In the genomic region with DNA sequence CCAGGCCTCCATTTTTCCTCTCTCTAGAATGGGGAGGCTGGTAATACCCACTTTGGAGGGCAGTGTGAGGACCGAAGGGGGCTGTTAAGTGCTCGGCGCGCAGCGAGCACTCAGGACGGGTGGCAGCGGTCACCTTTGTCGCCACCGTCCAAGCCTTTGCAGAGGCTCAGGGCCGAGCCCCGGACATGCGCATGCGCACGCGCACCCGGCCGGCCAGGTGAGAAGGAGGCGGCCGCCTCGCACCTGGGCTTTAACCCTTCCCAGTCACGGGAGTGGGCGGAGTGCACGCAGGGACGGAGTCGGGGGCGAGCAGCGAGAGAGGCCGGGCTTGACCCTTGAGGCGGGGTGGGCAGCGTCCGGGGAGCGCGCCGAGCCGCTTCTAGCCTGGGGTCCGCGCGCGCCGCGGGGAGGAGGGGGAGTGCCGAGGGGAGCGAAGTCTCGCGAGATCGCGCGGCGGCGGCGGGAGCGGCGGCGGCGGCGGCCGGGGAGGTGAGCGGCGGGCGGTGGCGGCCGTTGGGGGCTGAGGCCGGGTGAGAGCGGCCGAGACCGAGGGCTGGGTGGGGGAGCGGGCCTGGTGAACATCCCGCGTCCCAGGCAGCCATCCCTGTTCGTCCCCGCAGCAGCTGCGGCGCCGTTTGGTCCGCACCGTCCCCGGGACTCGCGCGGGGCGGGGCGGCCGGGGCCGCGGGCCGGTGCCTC, we compare ENCODE assay signal across 1 cellular context.
A peak's percentile ranks its signal among the peaks of the same experiment; 100 is the strongest.
TF ChIP-seq lines count a peak whose summit lies in the region.

A gene with protein sequence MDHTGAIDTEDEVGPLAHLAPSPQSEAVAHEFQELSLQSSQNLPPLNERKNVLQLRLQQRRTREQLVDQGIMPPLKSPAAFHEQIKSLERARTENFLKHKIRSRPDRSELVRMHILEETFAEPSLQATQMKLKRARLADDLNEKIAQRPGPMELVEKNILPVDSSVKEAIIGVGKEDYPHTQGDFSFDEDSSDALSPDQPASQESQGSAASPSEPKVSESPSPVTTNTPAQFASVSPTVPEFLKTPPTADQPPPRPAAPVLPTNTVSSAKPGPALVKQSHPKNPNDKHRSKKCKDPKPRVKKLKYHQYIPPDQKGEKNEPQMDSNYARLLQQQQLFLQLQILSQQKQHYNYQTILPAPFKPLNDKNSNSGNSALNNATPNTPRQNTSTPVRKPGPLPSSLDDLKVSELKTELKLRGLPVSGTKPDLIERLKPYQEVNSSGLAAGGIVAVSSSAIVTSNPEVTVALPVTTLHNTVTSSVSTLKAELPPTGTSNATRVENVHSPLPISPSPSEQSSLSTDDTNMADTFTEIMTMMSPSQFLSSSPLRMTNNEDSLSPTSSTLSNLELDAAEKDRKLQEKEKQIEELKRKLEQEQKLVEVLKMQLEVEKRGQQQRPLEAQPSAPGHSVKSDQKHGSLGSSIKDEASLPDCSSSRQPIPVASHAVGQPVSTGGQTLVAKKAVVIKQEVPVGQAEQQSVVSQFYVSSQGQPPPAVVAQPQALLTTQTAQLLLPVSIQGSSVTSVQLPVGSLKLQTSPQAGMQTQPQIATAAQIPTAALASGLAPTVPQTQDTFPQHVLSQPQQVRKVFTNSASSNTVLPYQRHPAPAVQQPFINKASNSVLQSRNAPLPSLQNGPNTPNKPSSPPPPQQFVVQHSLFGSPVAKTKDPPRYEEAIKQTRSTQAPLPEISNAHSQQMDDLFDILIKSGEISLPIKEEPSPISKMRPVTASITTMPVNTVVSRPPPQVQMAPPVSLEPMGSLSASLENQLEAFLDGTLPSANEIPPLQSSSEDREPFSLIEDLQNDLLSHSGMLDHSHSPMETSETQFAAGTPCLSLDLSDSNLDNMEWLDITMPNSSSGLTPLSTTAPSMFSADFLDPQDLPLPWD (plus strand): TSS at position 443 of the 699 bp plus-strand sequence. CDS start 69,288 bp downstream, outside the sequence.

TF ChIP-seq in HepG2, 621 proteins besides CTCF, POLR2A, EP300 and RAD21 (continues in another document):
- peak; percentile 94 for TF ChIP-seq ZNF660 (CRISPR knock-in tag; IDR thresholded peaks at IDR 0.05; ENCODE audit: borderline replicate concordance, low read depth)
- TF ChIP-seq MIER2 (CRISPR knock-in tag; IDR thresholded peaks at IDR 0.05): peak; percentile 73; the same call in 1 of the 2 replicates
- TF ChIP-seq AGO2 (optimal IDR thresholded peaks at IDR 0.05; ENCODE audit: low read depth, low read length): peak; percentile 72
- peak; percentile 95; the same call in 1 of the 2 replicates for TF ChIP-seq ZNF772 (CRISPR knock-in tag; IDR thresholded peaks at IDR 0.05)
- TF ChIP-seq NCOA2 (CRISPR knock-in tag; IDR thresholded peaks at IDR 0.05): no peak; the same call in 1 of the 2 replicates
- peak; percentile 94 for TF ChIP-seq KLF15 (CRISPR knock-in tag; IDR thresholded peaks at IDR 0.05; ENCODE audit: borderline replicate concordance)
- TF ChIP-seq TGIF2 (CRISPR knock-in tag; IDR thresholded peaks at IDR 0.05): peak; percentile 67
- TF ChIP-seq ZNF761 (CRISPR knock-in tag; conservative IDR thresholded peaks at IDR 0.05): peak; percentile 79
- TF ChIP-seq ZZZ3 (CRISPR knock-in tag; IDR thresholded peaks at IDR 0.05; ENCODE audit: borderline replicate concordance): peak; percentile 87
- no peak; the same call in 1 of the 2 replicates for TF ChIP-seq ZNF33A (CRISPR knock-in tag; IDR thresholded peaks at IDR 0.05; ENCODE audit: borderline replicate concordance)
- TF ChIP-seq PRPF4 (IDR thresholded peaks at IDR 0.05; ENCODE audit: low read depth, low read length, poor library complexity, severe bottlenecking): no peak
- TF ChIP-seq FOSL1 (CRISPR knock-in tag; IDR thresholded peaks at IDR 0.05; ENCODE audit: borderline replicate concordance): no peak
- TF ChIP-seq, protein P1, sequence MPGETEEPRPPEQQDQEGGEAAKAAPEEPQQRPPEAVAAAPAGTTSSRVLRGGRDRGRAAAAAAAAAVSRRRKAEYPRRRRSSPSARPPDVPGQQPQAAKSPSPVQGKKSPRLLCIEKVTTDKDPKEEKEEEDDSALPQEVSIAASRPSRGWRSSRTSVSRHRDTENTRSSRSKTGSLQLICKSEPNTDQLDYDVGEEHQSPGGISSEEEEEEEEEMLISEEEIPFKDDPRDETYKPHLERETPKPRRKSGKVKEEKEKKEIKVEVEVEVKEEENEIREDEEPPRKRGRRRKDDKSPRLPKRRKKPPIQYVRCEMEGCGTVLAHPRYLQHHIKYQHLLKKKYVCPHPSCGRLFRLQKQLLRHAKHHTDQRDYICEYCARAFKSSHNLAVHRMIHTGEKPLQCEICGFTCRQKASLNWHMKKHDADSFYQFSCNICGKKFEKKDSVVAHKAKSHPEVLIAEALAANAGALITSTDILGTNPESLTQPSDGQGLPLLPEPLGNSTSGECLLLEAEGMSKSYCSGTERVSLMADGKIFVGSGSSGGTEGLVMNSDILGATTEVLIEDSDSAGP (CRISPR knock-in tag; IDR thresholded peaks at IDR 0.05; ENCODE audit: borderline replicate concordance): peak; percentile 91
- TF ChIP-seq ZNF777 (CRISPR knock-in tag; IDR thresholded peaks at IDR 0.05): peak; percentile 94
- 0 out of 2 replicates have a peak, but pooled peaks have one; percentile 66 for TF ChIP-seq ZFP36L2 (CRISPR knock-in tag; IDR thresholded peaks at IDR 0.05)
- TF ChIP-seq HCFC1 (IDR thresholded peaks at IDR 0.05; ENCODE audit: low read depth, low read length): no peak; the same call in none of the 2 replicates
- peak; percentile 82 for TF ChIP-seq ESRRA (CRISPR knock-in tag; IDR thresholded peaks at IDR 0.05; ENCODE audit: low read depth)
- TF ChIP-seq ZNF468 (CRISPR knock-in tag; IDR thresholded peaks at IDR 0.05): no peak
- TF ChIP-seq, protein P2, sequence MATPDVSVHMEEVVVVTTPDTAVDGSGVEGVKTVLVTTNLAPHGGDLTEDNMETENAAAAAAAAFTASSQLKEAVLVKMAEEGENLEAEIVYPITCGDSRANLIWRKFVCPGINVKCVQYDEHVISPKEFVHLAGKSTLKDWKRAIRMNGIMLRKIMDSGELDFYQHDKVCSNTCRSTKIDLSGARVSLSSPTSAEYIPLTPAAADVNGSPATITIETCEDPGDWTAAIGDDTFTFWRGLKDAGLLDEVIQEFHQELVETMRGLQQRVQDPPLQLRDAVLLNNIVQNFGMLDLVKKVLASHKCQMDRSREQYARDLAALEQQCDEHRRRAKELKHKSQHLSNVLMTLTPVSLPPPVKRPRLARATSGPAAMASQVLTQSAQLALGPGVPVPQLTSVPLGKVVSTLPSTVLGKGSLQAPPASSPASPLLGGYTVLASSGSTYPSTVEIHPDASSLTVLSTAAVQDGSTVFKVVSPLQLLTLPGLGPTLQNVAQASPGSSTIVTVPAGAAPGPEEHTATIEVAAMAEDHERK (CRISPR knock-in tag; IDR thresholded peaks at IDR 0.05; ENCODE audit: low read depth): no peak
- TF ChIP-seq GABPA (IDR thresholded peaks at IDR 0.05; ENCODE audit: low read depth, low read length): no peak
- TF ChIP-seq GABPA (CRISPR knock-in tag; IDR thresholded peaks at IDR 0.05; ENCODE audit: low read depth): no peak
- TF ChIP-seq NR2F1 (CRISPR knock-in tag; IDR thresholded peaks at IDR 0.05): peak in 1 of 2 experiments; percentile 41; a peak in 1 of 4 replicates
- peak; percentile 94 for TF ChIP-seq SALL1 (CRISPR knock-in tag; IDR thresholded peaks at IDR 0.05)
- TF ChIP-seq ARHGAP35 (CRISPR knock-in tag; IDR thresholded peaks at IDR 0.05; ENCODE audit: borderline replicate concordance): peak; percentile 79; the same call in 1 of the 2 replicates
- TF ChIP-seq ZNF432 (CRISPR knock-in tag; IDR thresholded peaks at IDR 0.05; ENCODE audit: borderline replicate concordance): no peak
- TF ChIP-seq TCF12 (IDR thresholded peaks at IDR 0.05): no peak
- TF ChIP-seq TCF12 (CRISPR knock-in tag; IDR thresholded peaks at IDR 0.05): peak; percentile 92
- TF ChIP-seq, protein P3, sequence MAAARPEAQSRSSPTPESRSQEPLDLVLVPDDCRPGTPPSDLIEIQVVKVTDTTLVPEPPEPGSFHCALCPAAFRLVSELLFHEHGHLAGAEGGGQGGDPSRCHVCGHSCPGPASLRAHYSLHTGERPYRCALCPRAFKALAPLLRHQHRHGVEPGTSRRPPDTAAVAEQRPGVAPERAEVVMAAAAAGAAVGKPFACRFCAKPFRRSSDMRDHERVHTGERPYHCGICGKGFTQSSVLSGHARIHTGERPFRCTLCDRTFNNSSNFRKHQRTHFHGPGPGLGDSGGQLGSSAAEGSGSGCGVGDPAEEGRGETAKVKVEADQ (CRISPR knock-in tag; IDR thresholded peaks at IDR 0.05; ENCODE audit: borderline replicate concordance): peak; percentile 85; the same call in 1 of the 2 replicates
- peak; percentile 51 for TF ChIP-seq MED1 (CRISPR knock-in tag; IDR thresholded peaks at IDR 0.05)
- TF ChIP-seq, protein P4, sequence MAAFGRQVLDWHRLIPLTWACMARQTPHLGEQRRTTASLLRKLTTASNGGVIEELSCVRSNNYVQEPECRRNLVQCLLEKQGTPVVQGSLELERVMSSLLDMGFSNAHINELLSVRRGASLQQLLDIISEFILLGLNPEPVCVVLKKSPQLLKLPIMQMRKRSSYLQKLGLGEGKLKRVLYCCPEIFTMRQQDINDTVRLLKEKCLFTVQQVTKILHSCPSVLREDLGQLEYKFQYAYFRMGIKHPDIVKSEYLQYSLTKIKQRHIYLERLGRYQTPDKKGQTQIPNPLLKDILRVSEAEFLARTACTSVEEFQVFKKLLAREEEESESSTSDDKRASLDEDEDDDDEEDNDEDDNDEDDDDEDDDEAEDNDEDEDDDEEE (CRISPR knock-in tag; IDR thresholded peaks at IDR 0.05): no peak; the same call in none of the 2 replicates
- peak; percentile 49 for TF ChIP-seq AGO1 (IDR thresholded peaks at IDR 0.05; ENCODE audit: low read depth, low read length, poor library complexity, severe bottlenecking)
- peak; percentile 56 for TF ChIP-seq SATB2 (CRISPR knock-in tag; IDR thresholded peaks at IDR 0.05)
- 0 out of 2 replicates have a peak, but pooled peaks have one; percentile 26 for TF ChIP-seq HNRNPL (IDR thresholded peaks at IDR 0.05; ENCODE audit: low read depth, low read length)
- no peak for TF ChIP-seq RORA (CRISPR knock-in tag; IDR thresholded peaks at IDR 0.05)
- TF ChIP-seq NFE2L1 (CRISPR knock-in tag; IDR thresholded peaks at IDR 0.05; ENCODE audit: borderline replicate concordance): 0 out of 2 replicates have a peak, but pooled peaks have one; percentile 79
- peak; percentile 47; the same call in 1 of the 2 replicates for TF ChIP-seq KDM4B (CRISPR knock-in tag; IDR thresholded peaks at IDR 0.05)
- no peak for TF ChIP-seq ZNF446 (CRISPR knock-in tag; IDR thresholded peaks at IDR 0.05)
- TF ChIP-seq, protein P5, sequence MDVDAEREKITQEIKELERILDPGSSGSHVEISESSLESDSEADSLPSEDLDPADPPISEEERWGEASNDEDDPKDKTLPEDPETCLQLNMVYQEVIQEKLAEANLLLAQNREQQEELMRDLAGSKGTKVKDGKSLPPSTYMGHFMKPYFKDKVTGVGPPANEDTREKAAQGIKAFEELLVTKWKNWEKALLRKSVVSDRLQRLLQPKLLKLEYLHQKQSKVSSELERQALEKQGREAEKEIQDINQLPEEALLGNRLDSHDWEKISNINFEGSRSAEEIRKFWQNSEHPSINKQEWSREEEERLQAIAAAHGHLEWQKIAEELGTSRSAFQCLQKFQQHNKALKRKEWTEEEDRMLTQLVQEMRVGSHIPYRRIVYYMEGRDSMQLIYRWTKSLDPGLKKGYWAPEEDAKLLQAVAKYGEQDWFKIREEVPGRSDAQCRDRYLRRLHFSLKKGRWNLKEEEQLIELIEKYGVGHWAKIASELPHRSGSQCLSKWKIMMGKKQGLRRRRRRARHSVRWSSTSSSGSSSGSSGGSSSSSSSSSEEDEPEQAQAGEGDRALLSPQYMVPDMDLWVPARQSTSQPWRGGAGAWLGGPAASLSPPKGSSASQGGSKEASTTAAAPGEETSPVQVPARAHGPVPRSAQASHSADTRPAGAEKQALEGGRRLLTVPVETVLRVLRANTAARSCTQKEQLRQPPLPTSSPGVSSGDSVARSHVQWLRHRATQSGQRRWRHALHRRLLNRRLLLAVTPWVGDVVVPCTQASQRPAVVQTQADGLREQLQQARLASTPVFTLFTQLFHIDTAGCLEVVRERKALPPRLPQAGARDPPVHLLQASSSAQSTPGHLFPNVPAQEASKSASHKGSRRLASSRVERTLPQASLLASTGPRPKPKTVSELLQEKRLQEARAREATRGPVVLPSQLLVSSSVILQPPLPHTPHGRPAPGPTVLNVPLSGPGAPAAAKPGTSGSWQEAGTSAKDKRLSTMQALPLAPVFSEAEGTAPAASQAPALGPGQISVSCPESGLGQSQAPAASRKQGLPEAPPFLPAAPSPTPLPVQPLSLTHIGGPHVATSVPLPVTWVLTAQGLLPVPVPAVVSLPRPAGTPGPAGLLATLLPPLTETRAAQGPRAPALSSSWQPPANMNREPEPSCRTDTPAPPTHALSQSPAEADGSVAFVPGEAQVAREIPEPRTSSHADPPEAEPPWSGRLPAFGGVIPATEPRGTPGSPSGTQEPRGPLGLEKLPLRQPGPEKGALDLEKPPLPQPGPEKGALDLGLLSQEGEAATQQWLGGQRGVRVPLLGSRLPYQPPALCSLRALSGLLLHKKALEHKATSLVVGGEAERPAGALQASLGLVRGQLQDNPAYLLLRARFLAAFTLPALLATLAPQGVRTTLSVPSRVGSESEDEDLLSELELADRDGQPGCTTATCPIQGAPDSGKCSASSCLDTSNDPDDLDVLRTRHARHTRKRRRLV (CRISPR knock-in tag; IDR thresholded peaks at IDR 0.05): 0 out of 2 replicates have a peak, but pooled peaks have one; percentile 89
- TF ChIP-seq, protein P6, sequence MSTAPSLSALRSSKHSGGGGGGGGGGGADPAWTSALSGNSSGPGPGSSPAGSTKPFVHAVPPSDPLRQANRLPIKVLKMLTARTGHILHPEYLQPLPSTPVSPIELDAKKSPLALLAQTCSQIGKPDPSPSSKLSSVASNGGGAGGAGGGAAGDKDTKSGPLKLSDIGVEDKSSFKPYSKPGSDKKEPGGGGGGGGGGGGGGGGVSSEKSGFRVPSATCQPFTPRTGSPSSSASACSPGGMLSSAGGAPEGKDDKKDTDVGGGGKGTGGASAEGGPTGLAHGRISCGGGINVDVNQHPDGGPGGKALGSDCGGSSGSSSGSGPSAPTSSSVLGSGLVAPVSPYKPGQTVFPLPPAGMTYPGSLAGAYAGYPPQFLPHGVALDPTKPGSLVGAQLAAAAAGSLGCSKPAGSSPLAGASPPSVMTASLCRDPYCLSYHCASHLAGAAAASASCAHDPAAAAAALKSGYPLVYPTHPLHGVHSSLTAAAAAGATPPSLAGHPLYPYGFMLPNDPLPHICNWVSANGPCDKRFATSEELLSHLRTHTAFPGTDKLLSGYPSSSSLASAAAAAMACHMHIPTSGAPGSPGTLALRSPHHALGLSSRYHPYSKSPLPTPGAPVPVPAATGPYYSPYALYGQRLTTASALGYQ (CRISPR knock-in tag; IDR thresholded peaks at IDR 0.05): no peak
- no peak; the same call in 1 of the 2 replicates for TF ChIP-seq SMC3 (IDR thresholded peaks at IDR 0.05; ENCODE audit: low read length)
- TF ChIP-seq CEBPB (IDR thresholded peaks at IDR 0.05; ENCODE audit: borderline replicate concordance, low read depth, low read length): no peak
- peak; percentile 90 for TF ChIP-seq ZNF547 (CRISPR knock-in tag; IDR thresholded peaks at IDR 0.05)
- TF ChIP-seq SPEN (CRISPR knock-in tag; IDR thresholded peaks at IDR 0.05; ENCODE audit: low read depth): peak; percentile 93
- no peak for TF ChIP-seq EHMT2 (IDR thresholded peaks at IDR 0.05; ENCODE audit: borderline replicate concordance, low read depth, low read length)
